Comparison of ENCODE assay signal across 11 cellular contexts in the genomic region with DNA sequence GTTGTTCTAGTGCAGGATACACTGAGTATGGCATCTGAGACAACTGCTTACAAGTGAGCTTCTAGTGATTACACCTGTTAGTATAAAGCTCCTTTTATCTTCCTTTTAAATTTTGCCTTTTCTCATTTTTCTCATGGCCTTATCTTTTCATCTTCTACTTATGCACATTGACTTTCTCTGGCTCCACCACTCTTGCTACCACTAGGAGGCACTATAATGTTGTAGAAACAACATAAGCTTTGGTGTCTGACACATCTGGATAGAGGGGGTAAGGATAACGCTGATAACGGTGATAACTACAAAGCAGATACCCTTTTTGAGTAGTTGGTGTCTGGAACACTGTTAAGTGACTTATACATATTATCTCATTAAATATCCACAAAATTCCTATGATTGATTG.
A peak's percentile ranks its signal among the peaks of the same experiment; 100 is the strongest.
DNase-seq lines count a peak whose midpoint lies in the region; ATAC-seq and TF ChIP-seq lines count a peak whose summit lies in the region.
"Had no signal": no experiment of that assay in that cellular context is flagged by ENCODE, and none has a peak within 500 bp of the region (broad histone marks: within the 10 kb centered on the region; RNA-seq: fewer than 3 reads in every experiment).

No MANE protein-coding gene starts in this region.

- H3K4me2 ChIP-seq in SU-DHL-6 (ENCODE audit: low read depth, low read length, poor library complexity, severe bottlenecking), result no peak overlapping the region

- H3K9me3 ChIP-seq in SU-DHL-6 (ENCODE audit: insufficient read depth, low read length), result no peaks in the 10 kb centered on the region
- H3K9me3 ChIP-seq: prostate gland had no signal

- no peaks in the 10 kb centered on the region for H3K4me1 Mint-ChIP-seq in osteocyte (ENCODE audit: unreplicated experiment)

- no peaks in the 10 kb centered on the region for H3K9me2 ChIP-seq in SU-DHL-6 (replicated peaks; ENCODE audit: insufficient read depth, low read length)

- no peaks in the 10 kb centered on the region for H3K9me3 Mint-ChIP-seq in osteocyte (ENCODE audit: unreplicated experiment)

- H3K27me3 ChIP-seq in HL-60 (ENCODE audit: insufficient read depth, poor library complexity, severe bottlenecking) (no peaks in the 10 kb centered on the region), SU-DHL-6 (ENCODE audit: low read length) (no peaks in the 10 kb centered on the region)

- H3K4me3 Mint-ChIP-seq in osteocyte (ENCODE audit: unreplicated experiment), result no peak overlapping the region
- H3K4me3 Mint-ChIP-seq: activated T-cell treated with anti-CD3 and anti-CD28 coated beads, Interleukin-2, amount 50 U/mL, for 72 hours had no signal

- H3K79me2 ChIP-seq in SU-DHL-6 (ENCODE audit: insufficient read depth, low read length), result no peaks in the 10 kb centered on the region

- ATAC-seq in Right ventricle myocardium superior (ENCODE audit: poor library complexity) (no peak), GM19467 (IDR thresholded peaks at IDR 0.05; ENCODE audit: unreplicated experiment) (no peak)
- ATAC-seq: activated T-cell treated with anti-CD3 and anti-CD28 coated beads, Interleukin-2, amount 50 U/mL, for 72 hours; HCT116 had no signal

- no peak overlapping the region for H3K9ac ChIP-seq in SU-DHL-6 (ENCODE audit: low read length)

- intact Hi-C loops in Right ventricle myocardium superior (cut with DNase I), result no loop called here

- H2AFZ ChIP-seq in SU-DHL-6 (ENCODE audit: low read depth, low read length, severe bottlenecking), result no peak overlapping the region

- no peak overlapping the region for H3K27ac Mint-ChIP-seq in osteocyte (ENCODE audit: unreplicated experiment)
- H3K27ac Mint-ChIP-seq: activated T-cell treated with anti-CD3 and anti-CD28 coated beads, Interleukin-2, amount 50 U/mL, for 72 hours had no signal

- peak; percentile 14 for TF ChIP-seq CTCF in HL-60 (IDR thresholded peaks at IDR 0.05; ENCODE audit: insufficient read depth, low read length)
- peak; percentile 26 for TF ChIP-seq CTCF in SU-DHL-6 (IDR thresholded peaks at IDR 0.05; ENCODE audit: insufficient read depth, low read length, poor library complexity, severe bottlenecking)
- peak; percentile 38 for TF ChIP-seq CTCF in osteocyte (IDR thresholded peaks at IDR 0.05)

- peak; percentile 48 for DNase-seq in NCI-H748 (lab: John Stamatoyannopoulos, UW; ENCODE audit: unreplicated experiment)
- no peak for DNase-seq in NCI-H748 treated with DMSO at 0.1 percent for 48 hours (lab: John Stamatoyannopoulos, UW)
- DNase-seq in HL-60 (ENCODE audit: low read depth in 1 of 2, low spot score in 1 of 2), result peak in 1 of 2 experiments; percentile 14
- no peak for DNase-seq in osteocyte (ENCODE audit: extremely low spot score, unreplicated experiment)
- DNase-seq in NCI-H2029 treated with DMSO at 0.1 percent for 48 hours (lab: John Stamatoyannopoulos, UW), result no peak
- no peak for DNase-seq in Right ventricle myocardium superior

- H3K4me3 ChIP-seq in HL-60 (replicated peaks; ENCODE audit: insufficient read depth, low read length), result no peak overlapping the region
- no peak overlapping the region for H3K4me3 ChIP-seq in SU-DHL-6 (ENCODE audit: insufficient read depth, low read length, poor library complexity, severe bottlenecking)
- H3K4me3 ChIP-seq: prostate gland had no signal

- H3K36me3 Mint-ChIP-seq in osteocyte (ENCODE audit: unreplicated experiment), result no peaks in the 10 kb centered on the region

- no peaks in the 10 kb centered on the region for H3F3A ChIP-seq in SU-DHL-6 (ENCODE audit: insufficient read depth)

- H3K36me3 ChIP-seq in SU-DHL-6 (ENCODE audit: low read length), result no peaks in the 10 kb centered on the region
- H3K36me3 ChIP-seq: prostate gland had no signal

- H3K27ac ChIP-seq in HL-60 (replicated peaks) (no peak overlapping the region), SU-DHL-6 (ENCODE audit: low read depth, low read length) (no peak overlapping the region)
- H3K27ac ChIP-seq: prostate gland had no signal

- no peaks in the 10 kb centered on the region for H3K27me3 Mint-ChIP-seq in osteocyte (ENCODE audit: unreplicated experiment)

- no peaks in the 10 kb centered on the region for H4K20me1 ChIP-seq in SU-DHL-6 (ENCODE audit: low read depth, low read length)
